ENCODE assay signal across 8 cellular contexts in genomic region chr16:66750279-66751134, GRCh38. TPM values are rescaled to one million over a fixed set of nuclear protein-coding genes. Genes with fewer than 3 reads are reported as not detected.
A peak's percentile ranks its signal among the peaks of the same experiment; 100 is the strongest.
DNase-seq lines count a peak whose midpoint lies in the region; ATAC-seq and TF ChIP-seq lines count a peak whose summit lies in the region.

No MANE protein-coding gene starts in this region.

- ATAC-seq in GM19463 (IDR thresholded peaks at IDR 0.05; ENCODE audit: unreplicated experiment) = peak; percentile 6
- no peak for ATAC-seq in HG02852 (IDR thresholded peaks at IDR 0.05; ENCODE audit: unreplicated experiment)
- no peak for ATAC-seq in GM19397 (IDR thresholded peaks at IDR 0.05; ENCODE audit: unreplicated experiment)

- H3K27me3 Mint-ChIP-seq in nephron progenitor cell (ENCODE audit: low read depth, poor library complexity) = peaks cover 26% of the 10 kb centered on the region

- peaks cover 26% of the 10 kb centered on the region for H3K4me1 Mint-ChIP-seq in nephron progenitor cell

- DNase-seq in nephron progenitor cell (no peak), hippocampal formation (lab: John Stamatoyannopoulos, UW) (no peak), posterior vena cava (ENCODE audit: low spot score) (no peak)

- H3K79me2 ChIP-seq in OCI-LY1 (ENCODE audit: insufficient read depth, low read length) = peaks cover 18% of the 10 kb centered on the region

- H2AFZ ChIP-seq in OCI-LY1 (ENCODE audit: low read length) = no peak overlapping the region

- WGBS in ectodermal cell, 2 experiments = 22 to 23% methylated on average over 15 of the region's 15 CpGs

- no peaks in the 10 kb centered on the region for H4K20me1 ChIP-seq in OCI-LY1 (ENCODE audit: insufficient read depth, low read length)

- peak overlapping the region; percentile 94 for H3K4me3 Mint-ChIP-seq in nephron progenitor cell

- peaks cover 4% of the 10 kb centered on the region for H3K27me3 ChIP-seq in OCI-LY1 (ENCODE audit: insufficient read depth, low read length)
- H3K27me3 ChIP-seq in ectodermal cell (ENCODE audit: control insufficient read depth, insufficient read depth, low read length, poor library complexity, severe bottlenecking) = peaks cover 9% of the 10 kb centered on the region

- H3K9me3 Mint-ChIP-seq in nephron progenitor cell = peaks cover 13% of the 10 kb centered on the region

- intact Hi-C loops in posterior vena cava (cut with DNase I) = no loop called here

- H3K4me1 ChIP-seq in OCI-LY1 (ENCODE audit: insufficient read depth, low read length, severe bottlenecking) = peaks cover 24% of the 10 kb centered on the region
- H3K4me1 ChIP-seq in ectodermal cell (ENCODE audit: control insufficient read depth, insufficient read depth, low read length) = peaks cover 10% of the 10 kb centered on the region

- H3K36me3 Mint-ChIP-seq in nephron progenitor cell (ENCODE audit: low read depth) = peaks cover 44% of the 10 kb centered on the region

- H3K9me3 ChIP-seq in OCI-LY1 (ENCODE audit: low read length) (no peaks in the 10 kb centered on the region), ectodermal cell (ENCODE audit: control insufficient read depth, low read length) (no peaks in the 10 kb centered on the region)

- peak overlapping the region; percentile 99 for H3K9ac ChIP-seq in OCI-LY1 (ENCODE audit: low read length)

- no peak for TF ChIP-seq CTCF in OCI-LY1 (IDR thresholded peaks at IDR 0.05; ENCODE audit: low read length)
- no peak for TF ChIP-seq CTCF in nephron progenitor cell (IDR thresholded peaks at IDR 0.05)

- H3K4me3 ChIP-seq in OCI-LY1 (ENCODE audit: low read depth, low read length, poor library complexity, severe bottlenecking) = peak overlapping the region; percentile 100
- H3K4me3 ChIP-seq in ectodermal cell (ENCODE audit: insufficient read depth, low read depth, low read length) = peak overlapping the region; percentile 97

- H3F3A ChIP-seq in OCI-LY1 (ENCODE audit: insufficient read depth, low read length) = no peaks in the 10 kb centered on the region

- no peak overlapping the region for H3K27ac ChIP-seq in OCI-LY1 (ENCODE audit: low read depth, low read length, poor library complexity, severe bottlenecking)
- peak overlapping the region; percentile 62 for H3K27ac ChIP-seq in ectodermal cell (ENCODE audit: insufficient read depth, low read depth, low read length, poor library complexity, severe bottlenecking)

- H3K36me3 ChIP-seq in OCI-LY1 (ENCODE audit: insufficient read depth, low read length) (peaks cover 36% of the 10 kb centered on the region), ectodermal cell (ENCODE audit: control insufficient read depth, insufficient read depth, low read length) (peaks cover 23% of the 10 kb centered on the region)

- H3K9me2 ChIP-seq in OCI-LY1 (ENCODE audit: low read depth, low read length) = no peaks in the 10 kb centered on the region

- peak overlapping the region; percentile 99 for H3K4me2 ChIP-seq in OCI-LY1 (ENCODE audit: low read length)

- H3K27ac Mint-ChIP-seq in nephron progenitor cell = peak overlapping the region; percentile 89

RNA-seq across cellular contexts. Expression of gene DYNC1LI2, which starts 0.9 kb away (rescaled TPM):
- polyA plus RNA-seq in ectodermal cell (2013, experiment 1 of 4) = 130 TPM
- 160 TPM for polyA plus RNA-seq in ectodermal cell (2013, experiment 2 of 4)
- 85.3 TPM for polyA plus RNA-seq in ectodermal cell (2013, experiment 3 of 4)
- 95.8 TPM for polyA plus RNA-seq in ectodermal cell (2013, experiment 4 of 4)
- 100 to 1,000 TPM; 159 to 192 TPM for total RNA-seq in posterior vena cava

RNA-seq across cellular contexts. Expression of gene TERB1, which starts 50.9 kb away (rescaled TPM):
- polyA plus RNA-seq in ectodermal cell (2013, experiment 1 of 4) = not detected
- polyA plus RNA-seq in ectodermal cell (2013, experiment 2 of 4) = not detected
- not detected for polyA plus RNA-seq in ectodermal cell (2013, experiment 3 of 4)
- not detected for polyA plus RNA-seq in ectodermal cell (2013, experiment 4 of 4)
- total RNA-seq in posterior vena cava = under 1 TPM in 1 of 2 donors, not detected in 1; 0.28 TPM

RNA-seq across cellular contexts. Expression of gene CMTM4, which starts 54.0 kb away (rescaled TPM):
- 26.2 TPM for polyA plus RNA-seq in ectodermal cell (2013, experiment 1 of 4)
- 25.5 TPM for polyA plus RNA-seq in ectodermal cell (2013, experiment 2 of 4)
- polyA plus RNA-seq in ectodermal cell (2013, experiment 3 of 4) = 22.5 TPM
- polyA plus RNA-seq in ectodermal cell (2013, experiment 4 of 4) = 26.3 TPM
- 10 to 100 TPM; 14.8 to 15.0 TPM for total RNA-seq in posterior vena cava
